In genomic region chr7:114970308-114970707, GRCh38 we compare ENCODE assay signal across 10 cellular contexts.
"Had no signal": no experiment of that assay in that cellular context is flagged by ENCODE, and none has a peak within 500 bp of the region (broad histone marks: within the 10 kb centered on the region; RNA-seq: fewer than 3 reads in every experiment).

No MANE protein-coding gene starts in this region.

- ATAC-seq: body of pancreas, gastroesophageal sphincter had no signal

- H3K27me3 ChIP-seq: body of pancreas, gastroesophageal sphincter, transverse colon had no signal

- H3K9me3 ChIP-seq: body of pancreas, gastroesophageal sphincter, transverse colon had no signal

- H3K4me1 ChIP-seq: body of pancreas, parathyroid adenoma had no signal

- H3K36me3 ChIP-seq: gastroesophageal sphincter, transverse colon had no signal

- DNase-seq: activated CD4-positive, alpha-beta T cell treated with anti-CD3 and anti-CD28 coated beads for 1 hour; activated CD4-positive, alpha-beta T cell treated with anti-CD3 and anti-CD28 coated beads, Interleukin-2, amount 50 U/mL, for 48 hours; activated gamma-delta T cell treated with Interleukin-2 at 50 U/mL for 16 hours; body of pancreas; central memory CD4-positive, alpha-beta T cell; retina; T-helper 9 cell; transverse colon had no signal

- H3K4me3 ChIP-seq: body of pancreas, gastroesophageal sphincter, transverse colon had no signal

- H3K27ac ChIP-seq: body of pancreas, gastroesophageal sphincter, parathyroid adenoma, transverse colon had no signal
